In the genomic region with DNA sequence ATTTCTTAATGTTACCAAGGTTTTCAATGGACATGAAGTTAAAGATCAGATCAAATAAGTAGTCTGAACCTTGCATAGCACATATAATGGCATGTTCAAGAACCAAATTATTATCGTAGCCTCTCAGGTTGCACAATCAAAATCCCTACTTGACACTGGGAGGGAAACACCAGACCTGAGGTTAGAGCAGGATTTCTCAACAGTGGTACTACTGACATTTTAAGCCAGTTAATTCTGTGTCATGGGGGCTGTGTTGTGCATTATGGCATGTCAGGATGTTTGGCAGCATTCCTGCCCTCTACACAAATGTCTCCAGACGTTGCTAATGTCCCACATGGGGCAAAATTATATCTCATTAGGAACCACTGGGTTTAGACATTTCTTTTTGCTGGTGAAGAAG, we compare ENCODE assay signal across 21 cellular contexts. TPM values are rescaled to one million over a fixed set of nuclear protein-coding genes. Genes with fewer than 3 reads are reported as not detected.
DNase-seq lines count a peak whose midpoint lies in the region; ATAC-seq, FAIRE-seq and TF ChIP-seq lines count a peak whose summit lies in the region.
"Had no signal": no experiment of that assay in that cellular context is flagged by ENCODE, and none has a peak within 500 bp of the region (broad histone marks: within the 10 kb centered on the region; RNA-seq: fewer than 3 reads in every experiment).

No MANE protein-coding gene starts in this region.

- in situ Hi-C loops in GM13977 (cut with MboI; ENCODE audit: low pct_unique_long_range_greater_than_20kb, low sequenced_read_pairs, unreplicated experiment), result no loop called here

- no peak overlapping the region for H3K9ac ChIP-seq in Karpas-422 (ENCODE audit: low read length)
- H3K9ac ChIP-seq in adipocyte (ENCODE audit: low read length), result no peak overlapping the region
- H3K9ac ChIP-seq: KMS-11 had no signal

- H3K9me2 ChIP-seq in Karpas-422 (replicated peaks; ENCODE audit: insufficient read depth, low read length), result no peaks in the 10 kb centered on the region

- no peak for TF ChIP-seq POLR2A in gastroesophageal sphincter (IDR thresholded peaks at IDR 0.05)

- H3K4me1 ChIP-seq in Karpas-422 (ENCODE audit: low read length) (no peaks in the 10 kb centered on the region), adipocyte (ENCODE audit: control insufficient read depth, insufficient read depth, low read length) (no peaks in the 10 kb centered on the region), gastroesophageal sphincter (no peaks in the 10 kb centered on the region)
- H3K4me1 ChIP-seq: BE2C, Caco-2 had no signal

- H4K20me1 ChIP-seq in Karpas-422 (ENCODE audit: insufficient read depth, low read depth, low read length), result no peaks in the 10 kb centered on the region

- TF ChIP-seq EP300 in gastroesophageal sphincter (IDR thresholded peaks at IDR 0.05), result no peak

- no peaks in the 10 kb centered on the region for H3K27me3 ChIP-seq in Karpas-422 (ENCODE audit: low read length)
- H3K27me3 ChIP-seq in adipocyte (replicated peaks; ENCODE audit: control insufficient read depth, insufficient read depth, low read length), result peaks cover 9% of the 10 kb centered on the region
- no peaks in the 10 kb centered on the region for H3K27me3 ChIP-seq in gastroesophageal sphincter
- H3K27me3 ChIP-seq: BE2C had no signal

- 65 to 78% methylated on average over 1 to 2 of the region's 2 CpGs for WGBS in gastroesophageal sphincter (ENCODE audit: low coverage in 1 of 2), 2 donors

- ATAC-seq in gastroesophageal sphincter, result no peak
- ATAC-seq: GM23338, HCT116, HepG2 had no signal

- H3K36me3 ChIP-seq in Karpas-422 (ENCODE audit: insufficient read depth, low read length), result peaks cover 20% of the 10 kb centered on the region; the same call in 1 of the 2 replicates
- H3K36me3 ChIP-seq in adipocyte (ENCODE audit: control insufficient read depth, insufficient read depth, low read length, severe bottlenecking), result peaks cover 69% of the 10 kb centered on the region
- H3K36me3 ChIP-seq in gastroesophageal sphincter, result peaks cover 0 to 38% of the 10 kb centered on the region in 2 donors

- H3K4me2 ChIP-seq in Karpas-422 (ENCODE audit: low read depth, low read length, poor library complexity, severe bottlenecking), result no peak overlapping the region
- H3K4me2 ChIP-seq: GM23338, KMS-11 had no signal

- H3K9me3 ChIP-seq in Karpas-422 (ENCODE audit: low read length), result no peaks in the 10 kb centered on the region
- no peaks in the 10 kb centered on the region for H3K9me3 ChIP-seq in adipocyte (ENCODE audit: control insufficient read depth, low read length)
- no peaks in the 10 kb centered on the region for H3K9me3 ChIP-seq in gastroesophageal sphincter
- H3K9me3 ChIP-seq: BE2C, Caco-2 had no signal

- no peak overlapping the region for H2AFZ ChIP-seq in Karpas-422 (ENCODE audit: low read length)
- H2AFZ ChIP-seq: GM23338 had no signal

- H3K79me2 ChIP-seq in Karpas-422 (ENCODE audit: low read length), result peaks cover 36% of the 10 kb centered on the region

- H3K4me3 ChIP-seq in AG10803 (ENCODE audit: low read length), result no peak overlapping the region
- H3K4me3 ChIP-seq in Karpas-422 (ENCODE audit: low read length), result no peak overlapping the region
- no peak overlapping the region for H3K4me3 ChIP-seq in adipocyte (ENCODE audit: low read length)
- H3K4me3 ChIP-seq in gastroesophageal sphincter, result no peak overlapping the region
- H3K4me3 ChIP-seq: GM23338 had no signal

- no peak for FAIRE-seq in GM19239 (lab: Jason Lieb, UNC)
- FAIRE-seq: HepG2 had no signal

- H3K27ac ChIP-seq in Karpas-422 (ENCODE audit: low read length) (no peak overlapping the region), gastroesophageal sphincter (no peak overlapping the region)
- H3K27ac ChIP-seq: KMS-11 had no signal

- TF ChIP-seq CTCF in AG10803 (conservative IDR thresholded peaks at IDR 0.05; ENCODE audit: low read length), result no peak
- no peak for TF ChIP-seq CTCF in GM13977 (IDR thresholded peaks at IDR 0.05; ENCODE audit: extremely low read depth, insufficient read depth, missing control alignments)
- TF ChIP-seq CTCF in gastroesophageal sphincter (IDR thresholded peaks at IDR 0.05), result no peak

- DNase-seq in AG10803 (ENCODE audit: low read depth) (peak; percentile 31), Karpas-422 (peak; percentile 19), adipocyte (ENCODE audit: low read depth) (peak; percentile 66), iris pigment epithelial cell (ENCODE audit: low read depth) (peak; percentile 59), GM13977 (ENCODE audit: low spot score) (no peak), GM19239 (ENCODE audit: insufficient read length, low spot score) (no peak)
- DNase-seq in activated effector memory CD4-positive, alpha-beta T cell treated with anti-CD3 and anti-CD28 coated beads, Interleukin-2, amount 50 U/mL, for 16 hours, result no peak
- DNase-seq: BE2C; Caco-2; CD4-positive, alpha-beta T cell; GF-D8; NCI-H1105 treated with DMSO at 0.1 percent for 48 hours; NCI-H1694; NCI-H524; NCI-H82; SHP77 had no signal

RNA-seq across cellular contexts. Expression of a gene that starts 20.8 kb away (rescaled TPM):
- 18.9 and 26.4 TPM in 2 replicates for total RNA-seq in Karpas-422 (2014; rRNA removed; shearing (Covaris generic); ENCODE audit: low replicate concordance)
- 10 to 100 TPM; 20.6 to 38.0 (median 31.7) TPM for total RNA-seq in gastroesophageal sphincter

Comparison
In these comparisons a context has a peak if more than half of its experiments do, and no peak if none do; other contexts are left out.
1. DNase-seq: peak in AG10803 (single experiment), Karpas-422 (single experiment), adipocyte (single experiment) and iris pigment epithelial cell (single experiment); none in GM13977 (single experiment), GM19239 (single experiment) and activated effector memory CD4-positive, alpha-beta T cell treated with anti-CD3 and anti-CD28 coated beads, Interleukin-2, amount 50 U/mL, for 16 hours (single experiment).